14 cellular contexts compared by ENCODE assay signal in genomic region chr2:136006658-136007057, GRCh38. TPM values are rescaled to one million over a fixed set of nuclear protein-coding genes. Genes with fewer than 3 reads are reported as not detected.
DNase-seq lines count a peak whose midpoint lies in the region; ATAC-seq and TF ChIP-seq lines count a peak whose summit lies in the region.
"Had no signal": no experiment of that assay in that cellular context is flagged by ENCODE, and none has a peak within 500 bp of the region (broad histone marks: within the 10 kb centered on the region; RNA-seq: fewer than 3 reads in every experiment).

No MANE protein-coding gene starts in this region.

- no peaks in the 10 kb centered on the region for H3K9me3 Mint-ChIP-seq in natural killer cell treated with Interleukin-12 subunit alpha and Interleukin-12 subunit beta and Interleukin-15 and Interleukin-18, amount 100 ng/mL, for 72 hours
- H3K9me3 Mint-ChIP-seq in natural killer cell: no peaks in the 10 kb centered on the region
- no peaks in the 10 kb centered on the region for H3K9me3 Mint-ChIP-seq in T-cell

- ATAC-seq in natural killer cell treated with Interleukin-12 subunit alpha and Interleukin-12 subunit beta and Interleukin-15 and Interleukin-18, amount 100 ng/mL, for 72 hours: no peak
- ATAC-seq in natural killer cell: no peak
- no peak for ATAC-seq in T-cell (replicated peaks in 1 of 4)

- H3K4me1 Mint-ChIP-seq in natural killer cell treated with Interleukin-12 subunit alpha and Interleukin-12 subunit beta and Interleukin-15 and Interleukin-18, amount 100 ng/mL, for 72 hours (ENCODE audit: low read depth in 2 of 2): peaks cover 18 to 33% of the 10 kb centered on the region in 2 donors
- H3K4me1 Mint-ChIP-seq in natural killer cell: peaks cover 20 to 23% of the 10 kb centered on the region in 2 donors
- H3K4me1 Mint-ChIP-seq in T-cell: peaks cover 25 to 40% (median 25%) of the 10 kb centered on the region in 3 donors

- H3K4me3 Mint-ChIP-seq in natural killer cell treated with Interleukin-12 subunit alpha and Interleukin-12 subunit beta and Interleukin-15 and Interleukin-18, amount 100 ng/mL, for 72 hours: peak overlapping the region; percentile 54
- H3K4me3 Mint-ChIP-seq in natural killer cell: no peak overlapping the region
- H3K4me3 Mint-ChIP-seq in T-cell: no peak overlapping the region
- H3K4me3 Mint-ChIP-seq: activated CD4-positive, alpha-beta T cell treated with anti-CD3 and anti-CD28 coated beads, Interleukin-2, amount 10 ng/mL, durations not matched to agents 24 days and 14 days had no signal

- CTCF ChIA-PET in T-cell (lab: Charles Lee): no interaction called here

- intact Hi-C loops in natural killer cell (cut with micrococcal nuclease): loop anchor here (5.0 to 10.0 kb wide), 3 partner anchors 52 to 368 kb away; no protein-coding TSS in a partner anchor

- DNase-seq in natural killer cell treated with Interleukin-12 subunit alpha and Interleukin-12 subunit beta and Interleukin-15 and Interleukin-18, amount 100 ng/mL, for 72 hours (ENCODE audit: low spot score): no peak
- DNase-seq in natural killer cell (no peak), T-cell (no peak), iPS-NIHi11 (ENCODE audit: low spot score) (peak; percentile 10), NCI-H1048 (lab: John Stamatoyannopoulos, UW) (no peak), T1000 (lab: John Stamatoyannopoulos, UW) (no peak), NCI-H2171 treated with DMSO at 0.1 percent for 48 hours (lab: John Stamatoyannopoulos, UW) (no peak)
- DNase-seq in NK-92 treated with Interleukin-12 subunit alpha and Interleukin-12 subunit beta, amount 100 ng/mL, for 24 hours (lab: John Stamatoyannopoulos, UW): no peak
- DNase-seq: activated CD4-positive, alpha-beta T cell treated with anti-CD3 and anti-CD28 coated beads, Interleukin-2, amount 10 ng/mL, durations not matched to agents 24 days and 14 days; DND-41; esophagus squamous epithelium; PC-9; stimulated activated CD8-positive, alpha-beta memory T cell treated with anti-CD3 and anti-CD28 coated beads, Interleukin-4, amount 100 ng/mL, for 48 hours; T-helper 1 cell had no signal

- peaks cover 6% of the 10 kb centered on the region for H3K36me3 Mint-ChIP-seq in natural killer cell treated with Interleukin-12 subunit alpha and Interleukin-12 subunit beta and Interleukin-15 and Interleukin-18, amount 100 ng/mL, for 72 hours
- H3K36me3 Mint-ChIP-seq in natural killer cell: no peaks in the 10 kb centered on the region
- H3K36me3 Mint-ChIP-seq in T-cell: peaks cover 14% of the 10 kb centered on the region

- TF ChIP-seq CTCF in natural killer cell (IDR thresholded peaks at IDR 0.05): no peak

- POLR2A ChIA-PET in T-cell (lab: Charles Lee): interaction anchor here in 1 of 2 donors (0.6 kb wide), 1 partner anchor 19 kb away, joined by 3 read pairs; no protein-coding TSS in a partner anchor

- peaks cover 0 to 5% of the 10 kb centered on the region in 2 donors for H3K27me3 Mint-ChIP-seq in natural killer cell treated with Interleukin-12 subunit alpha and Interleukin-12 subunit beta and Interleukin-15 and Interleukin-18, amount 100 ng/mL, for 72 hours
- H3K27me3 Mint-ChIP-seq in natural killer cell (ENCODE audit: low read depth in 2 of 2) (peaks cover 0 to 6% of the 10 kb centered on the region in 2 donors), T-cell (no peaks in the 10 kb centered on the region)
- H3K27me3 Mint-ChIP-seq: activated CD4-positive, alpha-beta T cell treated with anti-CD3 and anti-CD28 coated beads, Interleukin-2, amount 10 ng/mL, durations not matched to agents 24 days and 14 days had no signal

- H3K27ac Mint-ChIP-seq in natural killer cell treated with Interleukin-12 subunit alpha and Interleukin-12 subunit beta and Interleukin-15 and Interleukin-18, amount 100 ng/mL, for 72 hours: peak overlapping the region; percentile 47 to 85
- H3K27ac Mint-ChIP-seq in natural killer cell (peak overlapping the region in 1 of 2 donors; percentile 88), T-cell (peak overlapping the region; percentile 34)

RNA-seq across cellular contexts. Expression of gene DARS1, which starts 21.2 kb away (rescaled TPM):
- 100 to 1,000 TPM; 113 to 116 TPM for total RNA-seq in natural killer cell treated with Interleukin-12 subunit alpha and Interleukin-12 subunit beta and Interleukin-15 and Interleukin-18, amount 100 ng/mL, for 72 hours
- total RNA-seq in natural killer cell (10 to 100 TPM; 28.4 to 31.3 (median 30.3) TPM), T-cell (10 to 100 TPM; 48.2 to 77.4 (median 69.4) TPM)
